In genomic region chr18:35971661-35972196, GRCh38 we compare ENCODE assay signal across 8 cellular contexts.
DNase-seq lines count a peak whose midpoint lies in the region; ATAC-seq and TF ChIP-seq lines count a peak whose summit lies in the region.

No MANE protein-coding gene starts in this region.

- peaks cover 6% of the 10 kb centered on the region for H3K79me2 ChIP-seq in H9 (ENCODE audit: insufficient read depth, low read length)

- TF ChIP-seq CTCF in H9 (conservative IDR thresholded peaks at IDR 0.05) (no peak), brain microvascular endothelial cell (IDR thresholded peaks at IDR 0.05; ENCODE audit: low read depth, low read length, missing control alignments) (no peak), testis (IDR thresholded peaks at IDR 0.05) (no peak)

- H3K36me3 ChIP-seq in brain microvascular endothelial cell (replicated peaks), result peaks cover 13% of the 10 kb centered on the region
- no peaks in the 10 kb centered on the region for H3K36me3 ChIP-seq in testis (ENCODE audit: low read depth, missing control alignments)

- H3K36me3 Mint-ChIP-seq in H9 (ENCODE audit: insufficient read depth in 1 of 3, low read depth in 3 of 3), result peaks cover 20 to 35% (median 26%) of the 10 kb centered on the region in 3 experiments

- H3K4me3 ChIP-seq in brain microvascular endothelial cell (ENCODE audit: low read depth, low read length) (peak overlapping the region; percentile 93), testis (peak overlapping the region; percentile 77 to 84)

- peaks cover 2% of the 10 kb centered on the region; the same call in 1 of the 2 replicates for H3K4me1 ChIP-seq in H9 (ENCODE audit: insufficient read depth, low read length)
- peaks cover 8% of the 10 kb centered on the region for H3K4me1 ChIP-seq in testis

- H3K27ac ChIP-seq in H9 (ENCODE audit: insufficient read length, low read depth, low read length) (no peak overlapping the region), brain microvascular endothelial cell (peak overlapping the region; percentile 86), testis (peak overlapping the region; percentile 88 to 90)

- no peak overlapping the region for H4K8ac ChIP-seq in H9 (replicated peaks; ENCODE audit: insufficient read length, low read depth, low read length)

- no peak overlapping the region for H2BK12ac ChIP-seq in H9 (ENCODE audit: insufficient read length, low read depth, low read length)

- H3K9ac ChIP-seq in H9 (ENCODE audit: extremely low read depth, insufficient read length, low read length), result peak overlapping the region; percentile 48

- H3K4ac ChIP-seq in H9 (ENCODE audit: low read depth, low read length), result no peak overlapping the region

- intact Hi-C loops in left colon (cut with DNase I, micrococcal nuclease) (loop anchor here in 1 of 2 donors (2.0 kb wide), 1 partner anchor 475 kb away; the partner anchor contains the start of gene INO80C), testis (cut with DNase I; ENCODE audit: low total_unique reads) (no loop called here)

- H2BK120ac ChIP-seq in H9 (ENCODE audit: low read depth, low read length, poor library complexity, severe bottlenecking), result no peak overlapping the region

- no peak overlapping the region for H3K18ac ChIP-seq in H9 (ENCODE audit: insufficient read length, low read depth, low read length)

- H2AFZ ChIP-seq in H9 (ENCODE audit: low read length), result no peak overlapping the region

- no peak overlapping the region for H4K5ac ChIP-seq in H9 (ENCODE audit: insufficient read length, low read depth, low read length)

- no CpG with 5 or more reads among the region's 15 CpGs for WGBS in H9 (ENCODE audit: extremely low coverage, insufficient read length, low lambda C conversion rate)
- 18 to 20% methylated on average over 15 of the region's 15 CpGs for WGBS in testis, 2 donors

- in situ Hi-C loops in brain microvascular endothelial cell (cut with HindIII; ENCODE audit: low pct_ligation_motif_present, low sequenced_read_pairs), result no loop called here

- H2BK20ac ChIP-seq in H9 (ENCODE audit: low read depth, low read length, poor library complexity, severe bottlenecking), result no peak overlapping the region

- peak; percentile 17 for ATAC-seq in left colon

- no peak overlapping the region for H2BK5ac ChIP-seq in H9 (ENCODE audit: insufficient read length, low read length)

- H3K23me2 ChIP-seq in H9 (ENCODE audit: insufficient read length, low read depth, low read length, poor library complexity, severe bottlenecking), result no peaks in the 10 kb centered on the region

- H3K79me1 ChIP-seq in H9 (ENCODE audit: insufficient read depth, low read depth, low read length, poor library complexity, severe bottlenecking), result no peaks in the 10 kb centered on the region

- H4K20me1 ChIP-seq in H9 (ENCODE audit: control insufficient read depth, insufficient read depth, insufficient read length), result no peaks in the 10 kb centered on the region

- H3K4me1 Mint-ChIP-seq in H9, result peaks cover 19 to 20% of the 10 kb centered on the region in 2 experiments

- H3K27ac Mint-ChIP-seq in H9, result peak overlapping the region; percentile 88 to 94 (median 91); a peak in 5 of 7 replicates

- H3K9me3 Mint-ChIP-seq in H9, result peaks cover 0 to 8% of the 10 kb centered on the region in 2 experiments; a peak in 2 of 5 replicates

- H4K91ac ChIP-seq in H9 (ENCODE audit: insufficient read length, low read depth, low read length), result no peak overlapping the region

- no peak overlapping the region for H3K14ac ChIP-seq in H9 (ENCODE audit: insufficient read depth, low read length)

- H3K23ac ChIP-seq in H9 (ENCODE audit: insufficient read length, low read depth, low read length), result no peak overlapping the region

- H3K9me3 ChIP-seq in H9 (ENCODE audit: control insufficient read depth, low read depth, low read length), result no peaks in the 10 kb centered on the region
- H3K9me3 ChIP-seq in testis, result no peaks in the 10 kb centered on the region

- no peak for TF ChIP-seq POLR2A in testis (IDR thresholded peaks at IDR 0.05)

- H3K4me2 ChIP-seq in H9 (ENCODE audit: insufficient read depth, insufficient read length, low read length), result peak overlapping the region; percentile 81

- H2BK15ac ChIP-seq in H9 (ENCODE audit: low read depth, low read length), result no peak overlapping the region

- no peak overlapping the region for H3K56ac ChIP-seq in H9 (ENCODE audit: insufficient read length, low read depth, low read length)

- no peaks in the 10 kb centered on the region for H3K27me3 Mint-ChIP-seq in H9 (ENCODE audit: low read depth)

- no peak overlapping the region for H2AK5ac ChIP-seq in H9 (ENCODE audit: insufficient read length, low read length)

- peak overlapping the region; percentile 94 to 98 for H3K4me3 Mint-ChIP-seq in H9

- no peak overlapping the region for H3T11ph ChIP-seq in H9 (ENCODE audit: low read length)

- DNase-seq in NCI-H2107 treated with DMSO at 0.1 percent for 48 hours (lab: John Stamatoyannopoulos, UW; ENCODE audit: unreplicated experiment) (peak; percentile 82), NCI-H2107 (lab: John Stamatoyannopoulos, UW) (no peak), H9 (no peak), NCI-H1105 treated with DMSO at 0.1 percent for 48 hours (lab: John Stamatoyannopoulos, UW) (peak; percentile 65), brain microvascular endothelial cell (peak; percentile 5), left colon (no peak), testis (peak; percentile 31), AG08396 (ENCODE audit: low spot score) (no peak)

- no peaks in the 10 kb centered on the region for H3K27me3 ChIP-seq in H9 (ENCODE audit: insufficient read depth, low read length)
- no peaks in the 10 kb centered on the region for H3K27me3 ChIP-seq in brain microvascular endothelial cell (replicated peaks)
- H3K27me3 ChIP-seq in testis, result no peaks in the 10 kb centered on the region

Comparison
In these comparisons a context has a peak if more than half of its experiments do, and no peak if none do; other contexts are left out.
1. DNase-seq: peak in NCI-H2107 treated with DMSO at 0.1 percent for 48 hours (single experiment), NCI-H1105 treated with DMSO at 0.1 percent for 48 hours (single experiment), brain microvascular endothelial cell (single experiment) and testis (single experiment); none in NCI-H2107 (single experiment), H9 (single experiment), left colon (0 of 2) and AG08396 (single experiment).